Comparison of ENCODE assay signal across 1 cellular context in the genomic region with DNA sequence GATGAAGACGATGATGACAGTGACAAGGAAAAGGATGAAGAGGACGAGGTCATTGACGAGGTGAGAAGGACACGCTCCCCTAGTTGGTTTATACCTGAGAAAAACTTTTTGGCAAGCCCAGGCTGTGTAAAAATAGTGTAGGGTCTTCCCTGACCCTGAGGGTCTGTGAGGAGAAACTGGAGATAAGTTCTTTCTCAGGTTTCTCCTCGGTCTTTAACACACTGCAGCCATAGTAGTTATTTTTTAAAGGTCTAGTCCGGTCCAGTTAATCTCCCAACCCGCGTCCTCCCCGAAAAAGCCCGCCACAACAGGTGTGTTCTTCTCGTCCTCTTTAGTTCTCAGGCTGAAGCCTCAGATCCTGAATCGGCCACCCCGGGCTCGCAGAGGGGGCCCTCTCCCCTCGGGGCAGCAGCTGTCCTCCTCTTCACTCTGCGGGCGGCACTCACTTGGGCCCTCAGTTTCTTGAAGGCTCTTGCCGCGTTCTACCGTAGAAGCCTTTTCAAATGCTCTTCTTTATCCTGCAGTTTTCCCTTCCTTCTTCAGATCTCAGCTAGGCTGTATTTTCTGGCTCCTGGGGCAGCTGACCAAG.
A peak's percentile ranks its signal among the peaks of the same experiment; 100 is the strongest.
TF ChIP-seq lines count a peak whose summit lies in the region.

No MANE protein-coding gene starts in this region.

TF ChIP-seq in HEK293, 187 proteins besides CTCF, POLR2A, EP300 and RAD21 (continued from another document and continues in another):
- TF ChIP-seq ZBTB11 (tag by site-specific recombination; conservative IDR thresholded peaks at IDR 0.05; ENCODE audit: low read depth), result 0 out of 2 replicates have a peak, but pooled peaks have one; percentile 15
- TF ChIP-seq, protein P1, sequence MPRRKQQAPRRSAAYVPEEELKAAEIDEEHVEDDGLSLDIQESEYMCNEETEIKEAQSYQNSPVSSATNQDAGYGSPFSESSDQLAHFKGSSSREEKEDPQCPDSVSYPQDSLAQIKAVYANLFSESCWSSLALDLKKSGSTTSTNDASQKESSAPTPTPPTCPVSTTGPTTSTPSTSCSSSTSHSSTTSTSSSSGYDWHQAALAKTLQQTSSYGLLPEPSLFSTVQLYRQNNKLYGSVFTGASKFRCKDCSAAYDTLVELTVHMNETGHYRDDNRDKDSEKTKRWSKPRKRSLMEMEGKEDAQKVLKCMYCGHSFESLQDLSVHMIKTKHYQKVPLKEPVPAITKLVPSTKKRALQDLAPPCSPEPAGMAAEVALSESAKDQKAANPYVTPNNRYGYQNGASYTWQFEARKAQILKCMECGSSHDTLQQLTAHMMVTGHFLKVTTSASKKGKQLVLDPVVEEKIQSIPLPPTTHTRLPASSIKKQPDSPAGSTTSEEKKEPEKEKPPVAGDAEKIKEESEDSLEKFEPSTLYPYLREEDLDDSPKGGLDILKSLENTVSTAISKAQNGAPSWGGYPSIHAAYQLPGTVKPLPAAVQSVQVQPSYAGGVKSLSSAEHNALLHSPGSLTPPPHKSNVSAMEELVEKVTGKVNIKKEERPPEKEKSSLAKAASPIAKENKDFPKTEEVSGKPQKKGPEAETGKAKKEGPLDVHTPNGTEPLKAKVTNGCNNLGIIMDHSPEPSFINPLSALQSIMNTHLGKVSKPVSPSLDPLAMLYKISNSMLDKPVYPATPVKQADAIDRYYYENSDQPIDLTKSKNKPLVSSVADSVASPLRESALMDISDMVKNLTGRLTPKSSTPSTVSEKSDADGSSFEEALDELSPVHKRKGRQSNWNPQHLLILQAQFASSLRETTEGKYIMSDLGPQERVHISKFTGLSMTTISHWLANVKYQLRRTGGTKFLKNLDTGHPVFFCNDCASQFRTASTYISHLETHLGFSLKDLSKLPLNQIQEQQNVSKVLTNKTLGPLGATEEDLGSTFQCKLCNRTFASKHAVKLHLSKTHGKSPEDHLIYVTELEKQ (tag by site-specific recombination; IDR thresholded peaks at IDR 0.05; ENCODE audit: borderline replicate concordance), result no peak
- TF ChIP-seq ZNF585B (tag by site-specific recombination; IDR thresholded peaks at IDR 0.05), result no peak
- TF ChIP-seq ZNF391 (tag by site-specific recombination; IDR thresholded peaks at IDR 0.05; ENCODE audit: borderline replicate concordance, low read depth), result no peak
- no peak for TF ChIP-seq ZNF121 (tag by site-specific recombination; IDR thresholded peaks at IDR 0.05)
- TF ChIP-seq ZNF704 (tag by site-specific recombination; IDR thresholded peaks at IDR 0.05), result no peak
- no peak for TF ChIP-seq HOXA7 (CRISPR knock-in tag; IDR thresholded peaks at IDR 0.05; ENCODE audit: borderline replicate concordance)
- TF ChIP-seq ZFP41 (tag by site-specific recombination; IDR thresholded peaks at IDR 0.05; ENCODE audit: borderline replicate concordance), result no peak
- no peak for TF ChIP-seq ZNF560 (tag by site-specific recombination; IDR thresholded peaks at IDR 0.05; ENCODE audit: borderline replicate concordance)
- TF ChIP-seq REPIN1 (tag by site-specific recombination; IDR thresholded peaks at IDR 0.05; ENCODE audit: low read depth), result no peak
- no peak for TF ChIP-seq YY2 (tag by site-specific recombination; IDR thresholded peaks at IDR 0.05)
- no peak for TF ChIP-seq ZNF510 (tag by site-specific recombination; IDR thresholded peaks at IDR 0.05; ENCODE audit: insufficient replicate concordance)
- TF ChIP-seq, protein P2, sequence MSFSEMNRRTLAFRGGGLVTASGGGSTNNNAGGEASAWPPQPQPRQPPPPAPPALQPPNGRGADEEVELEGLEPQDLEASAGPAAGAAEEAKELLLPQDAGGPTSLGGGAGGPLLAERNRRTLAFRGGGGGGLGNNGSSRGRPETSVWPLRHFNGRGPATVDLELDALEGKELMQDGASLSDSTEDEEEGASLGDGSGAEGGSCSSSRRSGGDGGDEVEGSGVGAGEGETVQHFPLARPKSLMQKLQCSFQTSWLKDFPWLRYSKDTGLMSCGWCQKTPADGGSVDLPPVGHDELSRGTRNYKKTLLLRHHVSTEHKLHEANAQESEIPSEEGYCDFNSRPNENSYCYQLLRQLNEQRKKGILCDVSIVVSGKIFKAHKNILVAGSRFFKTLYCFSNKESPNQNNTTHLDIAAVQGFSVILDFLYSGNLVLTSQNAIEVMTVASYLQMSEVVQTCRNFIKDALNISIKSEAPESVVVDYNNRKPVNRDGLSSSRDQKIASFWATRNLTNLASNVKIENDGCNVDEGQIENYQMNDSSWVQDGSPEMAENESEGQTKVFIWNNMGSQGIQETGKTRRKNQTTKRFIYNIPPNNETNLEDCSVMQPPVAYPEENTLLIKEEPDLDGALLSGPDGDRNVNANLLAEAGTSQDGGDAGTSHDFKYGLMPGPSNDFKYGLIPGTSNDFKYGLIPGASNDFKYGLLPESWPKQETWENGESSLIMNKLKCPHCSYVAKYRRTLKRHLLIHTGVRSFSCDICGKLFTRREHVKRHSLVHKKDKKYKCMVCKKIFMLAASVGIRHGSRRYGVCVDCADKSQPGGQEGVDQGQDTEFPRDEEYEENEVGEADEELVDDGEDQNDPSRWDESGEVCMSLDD (tag by site-specific recombination; IDR thresholded peaks at IDR 0.05), result peak; percentile 2; the same call in 1 of the 2 replicates
- no peak for TF ChIP-seq ZNF776 (tag by site-specific recombination; IDR thresholded peaks at IDR 0.05; ENCODE audit: borderline replicate concordance)
- TF ChIP-seq ZNF155 (tag by site-specific recombination; IDR thresholded peaks at IDR 0.05), result no peak
- TF ChIP-seq, protein P3, sequence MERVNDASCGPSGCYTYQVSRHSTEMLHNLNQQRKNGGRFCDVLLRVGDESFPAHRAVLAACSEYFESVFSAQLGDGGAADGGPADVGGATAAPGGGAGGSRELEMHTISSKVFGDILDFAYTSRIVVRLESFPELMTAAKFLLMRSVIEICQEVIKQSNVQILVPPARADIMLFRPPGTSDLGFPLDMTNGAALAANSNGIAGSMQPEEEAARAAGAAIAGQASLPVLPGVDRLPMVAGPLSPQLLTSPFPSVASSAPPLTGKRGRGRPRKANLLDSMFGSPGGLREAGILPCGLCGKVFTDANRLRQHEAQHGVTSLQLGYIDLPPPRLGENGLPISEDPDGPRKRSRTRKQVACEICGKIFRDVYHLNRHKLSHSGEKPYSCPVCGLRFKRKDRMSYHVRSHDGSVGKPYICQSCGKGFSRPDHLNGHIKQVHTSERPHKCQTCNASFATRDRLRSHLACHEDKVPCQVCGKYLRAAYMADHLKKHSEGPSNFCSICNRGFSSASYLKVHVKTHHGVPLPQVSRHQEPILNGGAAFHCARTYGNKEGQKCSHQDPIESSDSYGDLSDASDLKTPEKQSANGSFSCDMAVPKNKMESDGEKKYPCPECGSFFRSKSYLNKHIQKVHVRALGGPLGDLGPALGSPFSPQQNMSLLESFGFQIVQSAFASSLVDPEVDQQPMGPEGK (tag by site-specific recombination; IDR thresholded peaks at IDR 0.05), result no peak
- no peak for TF ChIP-seq SCRT1 (tag by site-specific recombination; IDR thresholded peaks at IDR 0.05; ENCODE audit: borderline replicate concordance)
- no peak for TF ChIP-seq ZNF426 (tag by site-specific recombination; IDR thresholded peaks at IDR 0.05)
- TF ChIP-seq ZNF133 (tag by site-specific recombination; IDR thresholded peaks at IDR 0.05), result no peak
- no peak for TF ChIP-seq OVOL3 (tag by site-specific recombination; IDR thresholded peaks at IDR 0.05)
- no peak for TF ChIP-seq IKZF3 (tag by site-specific recombination; IDR thresholded peaks at IDR 0.05)
- TF ChIP-seq, protein P4, sequence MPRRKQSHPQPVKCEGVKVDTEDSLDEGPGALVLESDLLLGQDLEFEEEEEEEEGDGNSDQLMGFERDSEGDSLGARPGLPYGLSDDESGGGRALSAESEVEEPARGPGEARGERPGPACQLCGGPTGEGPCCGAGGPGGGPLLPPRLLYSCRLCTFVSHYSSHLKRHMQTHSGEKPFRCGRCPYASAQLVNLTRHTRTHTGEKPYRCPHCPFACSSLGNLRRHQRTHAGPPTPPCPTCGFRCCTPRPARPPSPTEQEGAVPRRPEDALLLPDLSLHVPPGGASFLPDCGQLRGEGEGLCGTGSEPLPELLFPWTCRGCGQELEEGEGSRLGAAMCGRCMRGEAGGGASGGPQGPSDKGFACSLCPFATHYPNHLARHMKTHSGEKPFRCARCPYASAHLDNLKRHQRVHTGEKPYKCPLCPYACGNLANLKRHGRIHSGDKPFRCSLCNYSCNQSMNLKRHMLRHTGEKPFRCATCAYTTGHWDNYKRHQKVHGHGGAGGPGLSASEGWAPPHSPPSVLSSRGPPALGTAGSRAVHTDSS (tag by site-specific recombination; IDR thresholded peaks at IDR 0.05), result no peak
- TF ChIP-seq WT1 (tag by site-specific recombination; IDR thresholded peaks at IDR 0.05), result peak; percentile 25; the same call in 1 of the 2 replicates
- TF ChIP-seq ZNF548 (tag by site-specific recombination; IDR thresholded peaks at IDR 0.05), result no peak
- no peak for TF ChIP-seq HIC1 (tag by site-specific recombination; IDR thresholded peaks at IDR 0.05)
- no peak for TF ChIP-seq ZNF626 (tag by site-specific recombination; IDR thresholded peaks at IDR 0.05)
- no peak for TF ChIP-seq ZNF366 (tag by site-specific recombination; conservative IDR thresholded peaks at IDR 0.05)
- no peak for TF ChIP-seq ZNF280D (tag by site-specific recombination; IDR thresholded peaks at IDR 0.05)
- TF ChIP-seq ZNF324 (tag by site-specific recombination; IDR thresholded peaks at IDR 0.05), result no peak
- no peak for TF ChIP-seq ZNF555 (tag by site-specific recombination; conservative IDR thresholded peaks at IDR 0.05)
